Comparison of ENCODE assay signal across 23 cellular contexts in the genomic region with DNA sequence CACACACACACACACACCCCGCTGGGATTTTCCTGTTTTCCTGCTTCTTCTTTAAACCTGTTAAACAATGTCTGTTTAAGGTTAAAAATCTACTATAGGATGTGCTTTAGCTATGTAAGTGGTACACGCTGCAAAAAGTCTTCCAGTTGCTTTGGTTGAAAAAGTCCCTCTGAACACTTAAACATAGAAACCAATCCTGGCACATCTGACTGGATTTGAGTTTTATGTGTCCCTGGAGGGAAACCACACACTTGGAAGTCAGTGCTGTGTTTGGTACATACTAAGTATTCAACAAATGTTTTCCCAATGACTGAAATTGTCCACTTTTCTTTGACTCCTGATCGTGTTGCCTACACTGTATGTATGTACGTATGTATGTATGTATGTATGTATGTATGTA.
DNase-seq lines count a peak whose midpoint lies in the region; ATAC-seq lines count a peak whose summit lies in the region.
"Had no signal": no experiment of that assay in that cellular context is flagged by ENCODE, and none has a peak within 500 bp of the region (broad histone marks: within the 10 kb centered on the region; RNA-seq: fewer than 3 reads in every experiment).

No MANE protein-coding gene starts in this region.

- H3K36me3 Mint-ChIP-seq in T-helper 2 cell treated with Interferon-gamma antibody and Interleukin-4, amounts not matched to agents 5 μg/mL and 100 μg/mL, for 36 hours (ENCODE audit: low read depth), result no peaks in the 10 kb centered on the region
- H3K36me3 Mint-ChIP-seq: activated naive CD8-positive, alpha-beta T cell treated with anti-CD3 and anti-CD28 coated beads, Interleukin-2, amount 10 ng/mL, durations not matched to agents 7 days and 5 days; IgD-negative memory B cell had no signal

- peaks cover 10% of the 10 kb centered on the region for H3K4me1 Mint-ChIP-seq in T-helper 2 cell treated with Interferon-gamma antibody and Interleukin-4, amounts not matched to agents 5 μg/mL and 100 μg/mL, for 36 hours (ENCODE audit: low read depth)

- H3K9me3 Mint-ChIP-seq in T-helper 2 cell treated with Interferon-gamma antibody and Interleukin-4, amounts not matched to agents 5 μg/mL and 100 μg/mL, for 36 hours, result no peaks in the 10 kb centered on the region
- H3K9me3 Mint-ChIP-seq: activated naive CD8-positive, alpha-beta T cell treated with anti-CD3 and anti-CD28 coated beads, Interleukin-2, amount 10 ng/mL, durations not matched to agents 7 days and 5 days; H9; IgD-negative memory B cell had no signal

- peaks cover 15% of the 10 kb centered on the region for H3K27me3 Mint-ChIP-seq in T-helper 2 cell treated with Interferon-gamma antibody and Interleukin-4, amounts not matched to agents 5 μg/mL and 100 μg/mL, for 36 hours (ENCODE audit: low read depth)
- H3K27me3 Mint-ChIP-seq: progenitor cell of endocrine pancreas had no signal

- no peak for ATAC-seq in GM19397 (IDR thresholded peaks at IDR 0.05; ENCODE audit: unreplicated experiment)
- ATAC-seq: gastroesophageal sphincter, GM12878 had no signal

- peak overlapping the region; percentile 72 for H3K4me3 Mint-ChIP-seq in T-helper 2 cell treated with Interferon-gamma antibody and Interleukin-4, amounts not matched to agents 5 μg/mL and 100 μg/mL, for 36 hours

- DNase-seq in T-helper 2 cell treated with Interferon-gamma antibody and Interleukin-4, amounts not matched to agents 5 μg/mL and 100 μg/mL, for 36 hours (ENCODE audit: low spot score), result no peak
- DNase-seq in T-helper 2 cell, result no peak
- DNase-seq in NCI-H2171 treated with DMSO at 0.1 percent for 48 hours (lab: John Stamatoyannopoulos, UW), result peak; percentile 32
- peak; percentile 80 for DNase-seq in fibroblast of peridontal ligament (ENCODE audit: extremely low read depth)
- DNase-seq in stromal cell of bone marrow (ENCODE audit: low read depth), result peak; percentile 84
- DNase-seq in NCI-H128 (lab: John Stamatoyannopoulos, UW; ENCODE audit: unreplicated experiment), result no peak
- DNase-seq in NCI-H1436 (lab: John Stamatoyannopoulos, UW), result no peak
- DNase-seq: activated effector memory CD4-positive, alpha-beta T cell treated with anti-CD3 and anti-CD28 coated beads, Interleukin-2, amount 50 U/mL, for 16 hours; activated T-cell treated with anti-CD3 and anti-CD28 coated beads for 4 hours; brain microvascular endothelial cell; COR-L47; DND-41; effector memory CD4-positive, alpha-beta T cell; erythroblast; H9; NCI-H2081 treated with DMSO at 0.1 percent for 48 hours; NCI-H510A had no signal

- no peak overlapping the region for H3K27ac Mint-ChIP-seq in T-helper 2 cell treated with Interferon-gamma antibody and Interleukin-4, amounts not matched to agents 5 μg/mL and 100 μg/mL, for 36 hours
- H3K27ac Mint-ChIP-seq: H9, IgD-negative memory B cell, progenitor cell of endocrine pancreas had no signal

Comparison
In these comparisons a context has a peak if more than half of its experiments do, and no peak if none do; other contexts are left out.
1. DNase-seq: peak in NCI-H2171 treated with DMSO at 0.1 percent for 48 hours (single experiment), fibroblast of peridontal ligament (single experiment) and stromal cell of bone marrow (single experiment); none in T-helper 2 cell treated with Interferon-gamma antibody and Interleukin-4, amounts not matched to agents 5 μg/mL and 100 μg/mL, for 36 hours (single experiment), T-helper 2 cell (0 of 5), NCI-H128 (single experiment) and NCI-H1436 (single experiment).